8 cellular contexts compared by ENCODE assay signal in genomic region chr5:132227485-132228240, GRCh38. TPM values are rescaled to one million over a fixed set of nuclear protein-coding genes. Genes with fewer than 3 reads are reported as not detected.
DNase-seq lines count a peak whose midpoint lies in the region; ATAC-seq and TF ChIP-seq lines count a peak whose summit lies in the region.

Gene P4HA2, minus strand, starts transcription at chr5:132227853. Its CDS starts 9,227 bp downstream, at chr5:132218626.

- peak; percentile 95 for DNase-seq in AG20443 (ENCODE audit: low spot score)
- peak; percentile 50 for DNase-seq in NCI-H510A (lab: John Stamatoyannopoulos, UW)
- peak; percentile 29 for DNase-seq in activated T-cell treated with anti-CD3 and anti-CD28 coated beads, Interleukin-2, amount 50 U/mL, for 1 hour
- no peak for DNase-seq in esophagus squamous epithelium (lab: John Stamatoyannopoulos, UW)
- DNase-seq in mucosa of gallbladder (ENCODE audit: low spot score), result peak; percentile 86
- peak; percentile 46 to 52 for DNase-seq in stimulated activated naive CD8-positive, alpha-beta T cell treated with anti-CD3 and anti-CD28 coated beads, Interleukin-15, amount 100 ng/mL, for 72 hours

- peaks cover 13 to 59% (median 41%) of the 10 kb centered on the region in 3 donors for H3K4me1 ChIP-seq in esophagus squamous epithelium

- no peaks in the 10 kb centered on the region for H3K9me3 Mint-ChIP-seq in stimulated activated naive CD8-positive, alpha-beta T cell treated with anti-CD3 and anti-CD28 coated beads, Interleukin-15, amount 100 ng/mL, for 72 hours

- H3K9me3 ChIP-seq in esophagus squamous epithelium, result no peaks in the 10 kb centered on the region

- no peak within 1 kb of the TSS for H3K27ac Mint-ChIP-seq in stimulated activated naive CD8-positive, alpha-beta T cell treated with anti-CD3 and anti-CD28 coated beads, Interleukin-15, amount 100 ng/mL, for 72 hours

- TF ChIP-seq POLR2A in esophagus squamous epithelium (IDR thresholded peaks at IDR 0.05), result peak in 2 of 4 donors; percentile 19 to 68

- H3K27ac ChIP-seq in esophagus squamous epithelium, result peak within 1 kb of the TSS; percentile 81 to 94 (median 92)

- 0% methylated on average over 8 of the region's 92 CpGs; no CpG with 5 or more reads in 1 of the 2 donors for WGBS in esophagus squamous epithelium, 2 donors

- ATAC-seq in GM18858 (IDR thresholded peaks at IDR 0.05; ENCODE audit: unreplicated experiment) (peak; percentile 86), HG03064 (IDR thresholded peaks at IDR 0.05; ENCODE audit: low read depth, unreplicated experiment) (peak; percentile 77)
- ATAC-seq in stimulated activated naive CD8-positive, alpha-beta T cell treated with anti-CD3 and anti-CD28 coated beads, Interleukin-15, amount 100 ng/mL, for 72 hours, result peak; percentile 82

- peak within 1 kb of the TSS; percentile 51 to 98 (median 82) for H3K4me3 ChIP-seq in esophagus squamous epithelium

- H3K4me3 Mint-ChIP-seq in stimulated activated naive CD8-positive, alpha-beta T cell treated with anti-CD3 and anti-CD28 coated beads, Interleukin-15, amount 100 ng/mL, for 72 hours, result peak within 1 kb of the TSS; percentile 39 to 65

- H3K27me3 Mint-ChIP-seq in stimulated activated naive CD8-positive, alpha-beta T cell treated with anti-CD3 and anti-CD28 coated beads, Interleukin-15, amount 100 ng/mL, for 72 hours, result peaks cover 84% of the 10 kb centered on the region

- H3K4me1 Mint-ChIP-seq in stimulated activated naive CD8-positive, alpha-beta T cell treated with anti-CD3 and anti-CD28 coated beads, Interleukin-15, amount 100 ng/mL, for 72 hours, result peaks cover 27% of the 10 kb centered on the region

- intact Hi-C loops in esophagus squamous epithelium (cut with DNase I), result no loop called here

- peak in 4 of 6 experiments; percentile 5 to 47 (median 25) for TF ChIP-seq CTCF in esophagus squamous epithelium (IDR thresholded peaks at IDR 0.05)

- H3K36me3 ChIP-seq in esophagus squamous epithelium, result no peaks in the 10 kb centered on the region

- peaks cover 0 to 10% (median 0%) of the 10 kb centered on the region in 4 donors for H3K27me3 ChIP-seq in esophagus squamous epithelium

RNA-seq across cellular contexts. Expression of gene P4HA2, which starts in this region (rescaled TPM):
- total RNA-seq in esophagus squamous epithelium, result 10 to 100 TPM; 14.7 to 22.2 (median 16.7) TPM
- 47.5 TPM for total RNA-seq in mucosa of gallbladder
